ENCODE assay signal across 8 cellular contexts in the genomic region with DNA sequence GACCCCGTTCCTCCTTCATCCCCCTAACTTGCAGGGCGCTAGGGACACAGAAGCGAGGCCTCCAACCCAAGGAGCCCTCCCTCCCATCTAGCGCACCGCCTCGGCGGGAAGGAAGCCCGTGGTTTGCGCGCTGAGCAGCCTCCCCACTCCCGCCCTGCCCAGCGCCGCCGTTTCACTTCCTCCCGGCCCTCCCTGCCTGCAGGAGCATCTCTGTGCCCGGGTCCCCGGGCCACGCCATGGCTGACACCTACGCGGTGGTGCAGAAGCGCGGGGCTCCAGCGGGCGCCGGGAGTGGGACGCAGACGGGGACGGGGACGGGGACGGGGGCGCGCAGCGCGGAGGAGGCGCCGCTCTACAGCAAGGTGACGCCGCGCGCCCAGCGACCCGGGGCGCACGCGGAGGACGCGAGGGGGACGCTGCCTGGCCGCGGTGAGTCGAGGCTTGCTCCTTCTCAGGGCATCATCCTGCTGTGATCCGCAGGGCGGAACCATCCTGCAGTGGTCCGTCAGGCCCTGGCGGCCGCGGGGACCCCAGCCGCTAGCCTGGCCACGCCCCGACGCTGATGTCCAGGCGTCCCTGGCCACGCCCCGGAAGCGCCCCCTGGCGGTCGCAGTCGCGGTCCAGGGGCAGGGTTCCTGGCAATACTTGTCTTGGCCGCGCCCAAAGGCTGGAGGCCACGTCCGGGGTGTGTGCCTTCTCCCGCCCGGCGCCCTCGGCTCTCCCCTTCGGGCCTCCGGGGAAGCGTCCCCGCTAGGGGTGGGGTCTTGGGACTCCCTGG. TPM values are rescaled to one million over a fixed set of nuclear protein-coding genes. Genes with fewer than 3 reads are reported as not detected.
DNase-seq lines count a peak whose midpoint lies in the region; ATAC-seq, FAIRE-seq and TF ChIP-seq lines count a peak whose summit lies in the region.

No MANE protein-coding gene starts in this region.

- peaks cover 3% of the 10 kb centered on the region for H3K9me3 Mint-ChIP-seq in chondrocyte (ENCODE audit: low read depth)

- no peaks in the 10 kb centered on the region for H3K27me3 ChIP-seq in layer of hippocampus (ENCODE audit: control insufficient read depth, insufficient read depth, low read length)

- peak overlapping the region; percentile 72 for H3K4me3 ChIP-seq in A549

- H3K36me3 Mint-ChIP-seq in chondrocyte (ENCODE audit: low read depth) = peaks cover 13% of the 10 kb centered on the region

- peak in 1 of 2 experiments; percentile 37; a peak in 1 of 5 replicates for TF ChIP-seq RAD21 in A549 (conservative IDR thresholded peaks at IDR 0.05 in 1 of 2, IDR thresholded peaks at IDR 0.05 in 1 of 2)

- peak overlapping the region; percentile 97 to 98 for H3K27ac ChIP-seq in A549
- H3K27ac ChIP-seq in layer of hippocampus (ENCODE audit: low read depth, low read length) = peak overlapping the region; percentile 84

- ATAC-seq in A549 (peak; percentile 92 to 97), GM18502 (IDR thresholded peaks at IDR 0.05; ENCODE audit: poor library complexity, unreplicated experiment) (peak; percentile 70), HG02885 (IDR thresholded peaks at IDR 0.05; ENCODE audit: poor library complexity, unreplicated experiment) (peak; percentile 71)
- peak; percentile 70 to 76 for ATAC-seq in activated CD4-positive, CD25-positive, alpha-beta regulatory T cell treated with anti-CD3 and anti-CD28 coated beads, Interleukin-2, amount 50 U/mL, for 24 hours

- no peaks in the 10 kb centered on the region for H3K9me3 ChIP-seq in A549

- H3K4me1 ChIP-seq in A549 = peaks cover 24% of the 10 kb centered on the region

- FAIRE-seq in A549 (lab: Jason Lieb, UNC) = no peak

- 0% methylated on average over 19 of the region's 81 CpGs for WGBS in A549 (ENCODE audit: missing lambda C conversion rate)

- TF ChIP-seq POLR2A in A549 (IDR thresholded peaks at IDR 0.05; ENCODE audit: low read length) = peak; percentile 92

- peak overlapping the region; percentile 80 for H3K4me3 Mint-ChIP-seq in chondrocyte (ENCODE audit: unreplicated experiment)

- peaks cover 46% of the 10 kb centered on the region for H3K4me1 Mint-ChIP-seq in chondrocyte (ENCODE audit: low read depth)

- POLR2A ChIA-PET in A549 (lab: Yijun Ruan, JAX) = interaction anchor here (1.9 to 2.0 kb wide), 2 partner anchors 16 to 30 kb away, joined by 6 to 21 read pairs; partner anchors contain the start of genes IMP4 and PTPN18

- TF ChIP-seq CTCF in A549 (IDR thresholded peaks at IDR 0.05) (peak; percentile 82), chondrocyte (IDR thresholded peaks at IDR 0.05) (peak; percentile 100)

- CTCF ChIA-PET in A549 (lab: Yijun Ruan, JAX) = interaction anchor here (0.8 to 2.3 kb wide), 10 partner anchors 9 to 31 kb away, joined by 3 to 35 read pairs (median 4); partner anchors contain the start of genes IMP4 and PTPN18

- H3K27ac Mint-ChIP-seq in chondrocyte (ENCODE audit: unreplicated experiment) = peak overlapping the region; percentile 88

- peak overlapping the region; percentile 85 for H3K4me2 ChIP-seq in A549

- H3K27me3 Mint-ChIP-seq in chondrocyte (ENCODE audit: low read depth) = no peaks in the 10 kb centered on the region

- no peak for TF ChIP-seq EP300 in A549 (IDR thresholded peaks at IDR 0.05)

- peak; percentile 81 to 90 for DNase-seq in A549 (ENCODE audit: low read depth in 1 of 2, low spot score in 1 of 2)
- DNase-seq in NCI-H1930 (lab: John Stamatoyannopoulos, UW) = peak; percentile 66 to 89
- DNase-seq in chondrocyte (ENCODE audit: low spot score) = peak; percentile 94
- peak; percentile 44 to 71 for DNase-seq in stimulated activated CD4-positive, alpha-beta T cell treated with anti-CD3 and anti-CD28 coated beads, Interleukin-1b, Interleukin-23, amount 100 ng/mL, for 4 hours (ENCODE audit: low read depth in 2 of 2)

TF ChIP-seq in A549, 52 proteins besides CTCF, POLR2A, EP300 and RAD21 (continues in another document):
- TF ChIP-seq NFE2L2 (conservative IDR thresholded peaks at IDR 0.05; ENCODE audit: low read length) (no peak), BHLHE40 (IDR thresholded peaks at IDR 0.05; ENCODE audit: low read depth, low read length) (no peak), HDAC2 (IDR thresholded peaks at IDR 0.05) (0 out of 2 replicates have a peak, but pooled peaks have one; percentile 29), POLR2AphosphoS2 (conservative IDR thresholded peaks at IDR 0.05; ENCODE audit: low read length) (no peak), NR3C1 (IDR thresholded peaks at IDR 0.05) (no peak), PHF8 (IDR thresholded peaks at IDR 0.05; ENCODE audit: borderline replicate concordance, low read depth) (peak; percentile 65), RARB (CRISPR knock-in tag; IDR thresholded peaks at IDR 0.05) (no peak), CBX8 (IDR thresholded peaks at IDR 0.05) (no peak), TFCP2L1 (CRISPR knock-in tag; IDR thresholded peaks at IDR 0.05) (no peak), HOXA7 (CRISPR knock-in tag; IDR thresholded peaks at IDR 0.05) (no peak), ELK1 (IDR thresholded peaks at IDR 0.05; ENCODE audit: low read depth, low read length) (no peak), CHD2 (IDR thresholded peaks at IDR 0.05; ENCODE audit: low read length, partially characterized antibody) (no peak), MAX (IDR thresholded peaks at IDR 0.05) (peak; percentile 74; the same call in 1 of the 2 replicates), JUNB (IDR thresholded peaks at IDR 0.05) (no peak), SMC3 (IDR thresholded peaks at IDR 0.05) (peak; percentile 70), CHD4 (IDR thresholded peaks at IDR 0.05; ENCODE audit: borderline replicate concordance) (no peak), FOXS1 (CRISPR knock-in tag; IDR thresholded peaks at IDR 0.05) (no peak), MAZ (IDR thresholded peaks at IDR 0.05; ENCODE audit: borderline replicate concordance, low read depth, low read length) (no peak), JUN (IDR thresholded peaks at IDR 0.05) (peak; percentile 64 to 94; a peak in 4 of 5 replicates), NPAS2 (CRISPR knock-in tag; IDR thresholded peaks at IDR 0.05; ENCODE audit: borderline replicate concordance) (no peak), MYC (IDR thresholded peaks at IDR 0.05; ENCODE audit: borderline replicate concordance, low read length) (0 out of 2 replicates have a peak, but pooled peaks have one; percentile 73), CEBPB (IDR thresholded peaks at IDR 0.05) (no peak)
- TF ChIP-seq, protein P1, sequence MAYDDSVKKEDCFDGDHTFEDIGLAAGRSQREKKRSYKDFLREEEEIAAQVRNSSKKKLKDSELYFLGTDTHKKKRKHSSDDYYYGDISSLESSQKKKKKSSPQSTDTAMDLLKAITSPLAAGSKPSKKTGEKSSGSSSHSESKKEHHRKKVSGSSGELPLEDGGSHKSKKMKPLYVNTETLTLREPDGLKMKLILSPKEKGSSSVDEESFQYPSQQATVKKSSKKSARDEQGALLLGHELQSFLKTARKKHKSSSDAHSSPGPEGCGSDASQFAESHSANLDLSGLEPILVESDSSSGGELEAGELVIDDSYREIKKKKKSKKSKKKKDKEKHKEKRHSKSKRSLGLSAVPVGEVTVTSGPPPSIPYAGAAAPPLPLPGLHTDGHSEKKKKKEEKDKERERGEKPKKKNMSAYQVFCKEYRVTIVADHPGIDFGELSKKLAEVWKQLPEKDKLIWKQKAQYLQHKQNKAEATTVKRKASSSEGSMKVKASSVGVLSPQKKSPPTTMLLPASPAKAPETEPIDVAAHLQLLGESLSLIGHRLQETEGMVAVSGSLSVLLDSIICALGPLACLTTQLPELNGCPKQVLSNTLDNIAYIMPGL (CRISPR knock-in tag; IDR thresholded peaks at IDR 0.05; ENCODE audit: borderline replicate concordance) = no peak
- TF ChIP-seq, protein P2, sequence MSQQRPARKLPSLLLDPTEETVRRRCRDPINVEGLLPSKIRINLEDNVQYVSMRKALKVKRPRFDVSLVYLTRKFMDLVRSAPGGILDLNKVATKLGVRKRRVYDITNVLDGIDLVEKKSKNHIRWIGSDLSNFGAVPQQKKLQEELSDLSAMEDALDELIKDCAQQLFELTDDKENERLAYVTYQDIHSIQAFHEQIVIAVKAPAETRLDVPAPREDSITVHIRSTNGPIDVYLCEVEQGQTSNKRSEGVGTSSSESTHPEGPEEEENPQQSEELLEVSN (IDR thresholded peaks at IDR 0.05; ENCODE audit: borderline replicate concordance, low read depth) = peak; percentile 85

RNA-seq across cellular contexts. Expression of gene PTPN18, which starts 16.4 kb away (rescaled TPM):
- polyA plus RNA-seq in A549 (2011; rRNA removed) (20.4 and 23.7 TPM in 2 replicates), A549 (2017; fragmentation: RNase III; extraction: RNeasy Plus Mini Kit Qiagen cat#74134 plus additional on column Dnase treatment) (19.6 to 23.1 TPM (median 20.5 TPM) in 3 replicates)
- 25.9 and 31.9 TPM in 2 replicates for polyA plus RNA-seq in A549 (2012; cell fraction: cytosol; rRNA removed)
- 106 and 111 TPM in 2 replicates for polyA plus RNA-seq in A549 (2012; cell fraction: nucleus; rRNA removed)
- polyA minus RNA-seq in A549 (2011; rRNA and poly(A)+ RNA removed) = 38.5 and 41.2 TPM in 2 replicates
- 24.0 to 31.9 TPM (median 26.0 TPM) in 3 replicates for total RNA-seq in chondrocyte

RNA-seq across cellular contexts. Expression of gene IMP4, which starts 29.5 kb away (rescaled TPM):
- polyA plus RNA-seq in A549 (2011; rRNA removed) (113 and 118 TPM in 2 replicates), A549 (2017; fragmentation: RNase III; extraction: RNeasy Plus Mini Kit Qiagen cat#74134 plus additional on column Dnase treatment) (149 to 178 TPM (median 159 TPM) in 3 replicates)
- polyA plus RNA-seq in A549 (2012; cell fraction: cytosol; rRNA removed) = 471 and 473 TPM in 2 replicates
- polyA plus RNA-seq in A549 (2012; cell fraction: nucleus; rRNA removed) = 569 and 687 TPM in 2 replicates
- 143 and 144 TPM in 2 replicates for polyA minus RNA-seq in A549 (2011; rRNA and poly(A)+ RNA removed)
- total RNA-seq in chondrocyte = 43.5 to 50.1 TPM (median 48.4 TPM) in 3 replicates

Comparison
In these comparisons a context has a peak if more than half of its experiments do, and no peak if none do; other contexts are left out.
1. Peak in every context shown above with its lines: DNase-seq, ATAC-seq, H3K4me3 ChIP-seq and H3K27ac ChIP-seq.